9 cellular contexts compared by ENCODE assay signal in the genomic region with DNA sequence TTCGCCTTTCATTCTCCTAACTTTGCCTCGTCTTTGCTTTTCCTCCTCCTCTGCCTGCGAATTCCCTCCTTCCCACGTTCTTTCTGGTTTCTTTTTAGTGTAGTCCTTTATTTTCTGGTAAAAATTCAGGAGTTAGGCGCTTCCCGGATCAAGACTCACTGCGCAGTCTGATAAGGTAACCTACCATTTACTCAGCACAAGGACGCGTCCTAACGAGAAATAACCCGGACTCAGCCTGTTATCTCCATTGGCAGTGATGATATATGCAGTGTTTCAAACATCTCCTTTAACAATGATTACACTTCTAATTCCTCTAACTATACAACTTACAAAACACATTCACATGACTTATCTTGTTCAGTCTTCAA. TPM values are rescaled to one million over a fixed set of nuclear protein-coding genes. Genes with fewer than 3 reads are reported as not detected.
DNase-seq lines count a peak whose midpoint lies in the region; ATAC-seq and TF ChIP-seq lines count a peak whose summit lies in the region.
"Had no signal": no experiment of that assay in that cellular context is flagged by ENCODE, and none has a peak within 500 bp of the region (broad histone marks: within the 10 kb centered on the region; RNA-seq: fewer than 3 reads in every experiment).

No MANE protein-coding gene starts in this region.

- no peaks in the 10 kb centered on the region for H3K9me3 Mint-ChIP-seq in T-helper 2 cell treated with Interferon-gamma antibody and Interleukin-4, amounts not matched to agents 5 μg/mL and 100 μg/mL, for 36 hours
- H3K9me3 Mint-ChIP-seq in central memory CD8-positive, alpha-beta T cell, result no peaks in the 10 kb centered on the region

- peaks cover 11% of the 10 kb centered on the region for H3K4me1 Mint-ChIP-seq in T-helper 2 cell treated with Interferon-gamma antibody and Interleukin-4, amounts not matched to agents 5 μg/mL and 100 μg/mL, for 36 hours (ENCODE audit: low read depth)
- H3K4me1 Mint-ChIP-seq in central memory CD8-positive, alpha-beta T cell, result peaks cover 12% of the 10 kb centered on the region

- TF ChIP-seq POLR2A in lower leg skin (IDR thresholded peaks at IDR 0.05), result no peak
- no peak for TF ChIP-seq POLR2A in testis (IDR thresholded peaks at IDR 0.05)

- H3K27ac Mint-ChIP-seq in T-helper 2 cell treated with Interferon-gamma antibody and Interleukin-4, amounts not matched to agents 5 μg/mL and 100 μg/mL, for 36 hours, result no peak overlapping the region
- H3K27ac Mint-ChIP-seq in central memory CD8-positive, alpha-beta T cell (ENCODE audit: low read depth), result no peak overlapping the region

- no peak for DNase-seq in T-helper 2 cell treated with Interferon-gamma antibody and Interleukin-4, amounts not matched to agents 5 μg/mL and 100 μg/mL, for 36 hours (ENCODE audit: low spot score)
- DNase-seq in T-helper 2 cell (no peak), lower leg skin (ENCODE audit: low spot score in 2 of 2) (peak in 1 of 2 donors; percentile 71), testis (no peak)
- DNase-seq in central memory CD8-positive, alpha-beta T cell (ENCODE audit: low spot score in 2 of 2), result no peak

- H3K27me3 Mint-ChIP-seq in T-helper 2 cell treated with Interferon-gamma antibody and Interleukin-4, amounts not matched to agents 5 μg/mL and 100 μg/mL, for 36 hours (ENCODE audit: low read depth), result peaks cover 50% of the 10 kb centered on the region
- peaks cover 68% of the 10 kb centered on the region for H3K27me3 Mint-ChIP-seq in central memory CD8-positive, alpha-beta T cell

- intact Hi-C loops in lower leg skin (cut with DNase I; ENCODE audit: low total_unique reads), result no loop called here
- intact Hi-C loops in testis (cut with DNase I; ENCODE audit: low total_unique reads), result no loop called here

- H3K36me3 ChIP-seq in testis (ENCODE audit: low read depth, missing control alignments), result no peaks in the 10 kb centered on the region

- no peaks in the 10 kb centered on the region for H3K27me3 ChIP-seq in testis

- H3K4me3 ChIP-seq in lower leg skin (ENCODE audit: low read depth, poor library complexity, severe bottlenecking), result peak overlapping the region; percentile 5
- H3K4me3 ChIP-seq in testis, result peak overlapping the region; percentile 43 to 56

- no peak for ATAC-seq in central memory CD8-positive, alpha-beta T cell (replicated peaks; ENCODE audit: extremely low read depth, poor library complexity, severe bottlenecking)
- ATAC-seq in GM19328 (IDR thresholded peaks at IDR 0.05; ENCODE audit: unreplicated experiment), result no peak
- ATAC-seq in GM19397 (IDR thresholded peaks at IDR 0.05; ENCODE audit: unreplicated experiment), result no peak
- no peak for ATAC-seq in GM18502 (IDR thresholded peaks at IDR 0.05; ENCODE audit: poor library complexity, unreplicated experiment)

- H3K27ac ChIP-seq in testis, result no peak overlapping the region

- peak overlapping the region; percentile 85 for H3K4me3 Mint-ChIP-seq in T-helper 2 cell treated with Interferon-gamma antibody and Interleukin-4, amounts not matched to agents 5 μg/mL and 100 μg/mL, for 36 hours
- H3K4me3 Mint-ChIP-seq in central memory CD8-positive, alpha-beta T cell, result peak overlapping the region; percentile 77

- TF ChIP-seq CTCF in lower leg skin (IDR thresholded peaks at IDR 0.05) (no peak), testis (IDR thresholded peaks at IDR 0.05) (no peak)

- H3K9me3 ChIP-seq in testis, result no peaks in the 10 kb centered on the region

- no peaks in the 10 kb centered on the region for H3K4me1 ChIP-seq in testis

- no peaks in the 10 kb centered on the region for H3K36me3 Mint-ChIP-seq in T-helper 2 cell treated with Interferon-gamma antibody and Interleukin-4, amounts not matched to agents 5 μg/mL and 100 μg/mL, for 36 hours (ENCODE audit: low read depth)
- no peaks in the 10 kb centered on the region for H3K36me3 Mint-ChIP-seq in central memory CD8-positive, alpha-beta T cell (ENCODE audit: insufficient read depth)

- 10 to 17% methylated on average over 11 of the region's 11 CpGs for WGBS in lower leg skin, 2 donors
- 4 to 8% methylated on average over 11 of the region's 11 CpGs for WGBS in testis, 2 donors

RNA-seq across cellular contexts. Expression of a gene that starts 0.4 kb away (rescaled TPM):
- not detected for total RNA-seq in lower leg skin
- 1 to 10 TPM; 1.1 to 2.0 TPM for total RNA-seq in testis
- 0.44 TPM for polyA plus RNA-seq in testis (ENCODE audit: insufficient read depth, low read depth, low replicate concordance)
- total RNA-seq: A172 had no signal
